1 cellular context compared by ENCODE assay signal in the genomic region with DNA sequence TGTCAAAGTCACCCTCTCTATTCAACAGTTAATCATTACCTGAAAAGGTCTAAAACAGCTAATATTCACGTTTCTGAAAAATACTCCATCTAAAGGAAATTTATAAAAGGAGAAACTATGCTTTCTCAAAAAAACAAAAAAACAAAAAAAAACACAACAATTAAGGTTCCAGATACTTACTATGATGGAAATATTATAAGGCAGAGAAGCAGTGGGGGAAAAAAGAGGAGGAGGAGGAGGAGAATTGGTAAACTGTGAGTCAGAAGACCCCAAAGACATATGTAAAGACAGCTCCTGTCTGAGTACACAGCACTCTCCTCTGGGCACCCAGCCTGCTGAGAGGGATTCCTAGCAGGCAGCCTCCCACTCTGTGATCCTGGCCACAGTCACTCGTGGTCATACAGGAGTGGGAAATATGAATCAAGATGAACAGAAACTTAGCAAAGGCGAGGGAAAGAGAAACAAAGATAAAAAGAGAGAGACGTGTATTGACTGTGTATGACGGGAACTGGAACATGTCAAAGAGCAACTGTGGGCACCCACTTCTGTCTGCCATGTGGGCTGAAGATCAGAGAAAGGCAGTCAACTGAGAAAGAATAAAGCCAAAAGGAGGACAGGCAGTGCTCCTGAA.
A peak's percentile ranks its signal among the peaks of the same experiment; 100 is the strongest.
TF ChIP-seq lines count a peak whose summit lies in the region.

No MANE protein-coding gene starts in this region.

TF ChIP-seq in GM12878, 131 proteins besides CTCF, POLR2A, EP300 and RAD21 (continued from another document):
- TF ChIP-seq, protein P1, sequence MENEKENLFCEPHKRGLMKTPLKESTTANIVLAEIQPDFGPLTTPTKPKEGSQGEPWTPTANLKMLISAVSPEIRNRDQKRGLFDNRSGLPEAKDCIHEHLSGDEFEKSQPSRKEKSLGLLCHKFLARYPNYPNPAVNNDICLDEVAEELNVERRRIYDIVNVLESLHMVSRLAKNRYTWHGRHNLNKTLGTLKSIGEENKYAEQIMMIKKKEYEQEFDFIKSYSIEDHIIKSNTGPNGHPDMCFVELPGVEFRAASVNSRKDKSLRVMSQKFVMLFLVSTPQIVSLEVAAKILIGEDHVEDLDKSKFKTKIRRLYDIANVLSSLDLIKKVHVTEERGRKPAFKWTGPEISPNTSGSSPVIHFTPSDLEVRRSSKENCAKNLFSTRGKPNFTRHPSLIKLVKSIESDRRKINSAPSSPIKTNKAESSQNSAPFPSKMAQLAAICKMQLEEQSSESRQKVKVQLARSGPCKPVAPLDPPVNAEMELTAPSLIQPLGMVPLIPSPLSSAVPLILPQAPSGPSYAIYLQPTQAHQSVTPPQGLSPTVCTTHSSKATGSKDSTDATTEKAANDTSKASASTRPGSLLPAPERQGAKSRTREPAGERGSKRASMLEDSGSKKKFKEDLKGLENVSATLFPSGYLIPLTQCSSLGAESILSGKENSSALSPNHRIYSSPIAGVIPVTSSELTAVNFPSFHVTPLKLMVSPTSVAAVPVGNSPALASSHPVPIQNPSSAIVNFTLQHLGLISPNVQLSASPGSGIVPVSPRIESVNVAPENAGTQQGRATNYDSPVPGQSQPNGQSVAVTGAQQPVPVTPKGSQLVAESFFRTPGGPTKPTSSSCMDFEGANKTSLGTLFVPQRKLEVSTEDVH (IDR thresholded peaks at IDR 0.05; ENCODE audit: low read depth, partially characterized antibody), result no peak
- TF ChIP-seq, protein P2, sequence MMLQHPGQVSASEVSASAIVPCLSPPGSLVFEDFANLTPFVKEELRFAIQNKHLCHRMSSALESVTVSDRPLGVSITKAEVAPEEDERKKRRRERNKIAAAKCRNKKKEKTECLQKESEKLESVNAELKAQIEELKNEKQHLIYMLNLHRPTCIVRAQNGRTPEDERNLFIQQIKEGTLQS (IDR thresholded peaks at IDR 0.05; ENCODE audit: borderline replicate concordance, extremely low read depth, low read depth, low read length), result no peak
- TF ChIP-seq BCL11A (IDR thresholded peaks at IDR 0.05; ENCODE audit: low read depth, low read length), result no peak
- TF ChIP-seq STAT3 (IDR thresholded peaks at IDR 0.05; ENCODE audit: low read depth, low read length), result no peak
- TF ChIP-seq NR2F1 (conservative IDR thresholded peaks at IDR 0.05), result peak; percentile 24; the same call in 1 of the 2 replicates
TF ChIP-seq in GM12878: peak in this region for 11.
